9 cellular contexts compared by ENCODE assay signal in genomic region chr20:21509597-21510331, GRCh38. TPM values are rescaled to one million over a fixed set of nuclear protein-coding genes. Genes with fewer than 3 reads are reported as not detected.
DNase-seq lines count a peak whose midpoint lies in the region; ATAC-seq and TF ChIP-seq lines count a peak whose summit lies in the region.
"Had no signal": no experiment of that assay in that cellular context is flagged by ENCODE, and none has a peak within 500 bp of the region (broad histone marks: within the 10 kb centered on the region; RNA-seq: fewer than 3 reads in every experiment).

No MANE protein-coding gene starts in this region.

- TF ChIP-seq CTCF in 22Rv1 (IDR thresholded peaks at IDR 0.05): peak; percentile 42
- TF ChIP-seq CTCF in GM13976 (IDR thresholded peaks at IDR 0.05; ENCODE audit: borderline replicate concordance, control extremely low read depth, extremely low read depth, insufficient read depth, missing control alignments): no peak
- no peak for TF ChIP-seq CTCF in ascending aorta (IDR thresholded peaks at IDR 0.05)

- no peaks in the 10 kb centered on the region for H3K36me3 ChIP-seq in ascending aorta

- peaks cover 19 to 43% of the 10 kb centered on the region in 2 donors for H3K4me1 ChIP-seq in ascending aorta

- DNase-seq in GM13976 (ENCODE audit: low spot score) (peak; percentile 35), ascending aorta (ENCODE audit: low spot score in 2 of 2) (no peak), medulla oblongata (ENCODE audit: extremely low spot score) (peak; percentile 45), GF-D8 (lab: John Stamatoyannopoulos, UW) (no peak), left lobe of liver (ENCODE audit: low spot score) (no peak), NCI-H69 (lab: John Stamatoyannopoulos, UW) (no peak)

- ATAC-seq in left lobe of liver: no peak
- no peak for ATAC-seq in HG02884 (IDR thresholded peaks at IDR 0.05; ENCODE audit: unreplicated experiment)
- ATAC-seq: Panc1 had no signal

- peaks cover 27% of the 10 kb centered on the region for H3K27me3 ChIP-seq in ascending aorta

- intact Hi-C loops in ascending aorta (cut with DNase I): loop anchor here (5.0 to 10.0 kb wide), 2 partner anchors 645 to 672 kb away; no protein-coding TSS in a partner anchor

- peak overlapping the region; percentile 41 to 50 for H3K4me3 ChIP-seq in ascending aorta

- H3K9me3 ChIP-seq in ascending aorta: no peaks in the 10 kb centered on the region

- in situ Hi-C loops in GM13976 (cut with MboI; ENCODE audit: low sequenced_read_pairs, unreplicated experiment): loop anchor here (10.0 to 25.0 kb wide), 3 partner anchors 397 to 1147 kb away; partner anchors contain the start of genes INSM1 and LINC00237

- H3K27ac ChIP-seq in 22Rv1 (no peak overlapping the region), ascending aorta (no peak overlapping the region)

RNA-seq across cellular contexts. Expression of gene NKX2-2, which starts 4.1 kb away (rescaled TPM):
- total RNA-seq in ascending aorta: not detected
- total RNA-seq in left lobe of liver: not detected

Comparison
In these comparisons a context has a peak if more than half of its experiments do, and no peak if none do; other contexts are left out.
1. DNase-seq: peak in GM13976 (single experiment) and medulla oblongata (single experiment); none in ascending aorta (0 of 2), GF-D8 (single experiment), left lobe of liver (single experiment) and NCI-H69 (single experiment).